1 cellular context compared by ENCODE assay signal in genomic region chr5:72030237-72030636, GRCh38.
TF ChIP-seq lines count a peak whose summit lies in the region.

No MANE protein-coding gene starts in this region.

TF ChIP-seq in HEK293, 187 proteins besides CTCF, POLR2A, EP300 and RAD21 (continued from another document):
- peak; percentile 92 for TF ChIP-seq ZNF513 (tag by site-specific recombination; IDR thresholded peaks at IDR 0.05)
- TF ChIP-seq ZNF529 (tag by site-specific recombination; IDR thresholded peaks at IDR 0.05; ENCODE audit: insufficient replicate concordance) = no peak
- no peak for TF ChIP-seq ZNF777 (tag by site-specific recombination; IDR thresholded peaks at IDR 0.05; ENCODE audit: borderline replicate concordance)
- no peak for TF ChIP-seq ZBTB6 (tag by site-specific recombination; IDR thresholded peaks at IDR 0.05)
- no peak for TF ChIP-seq PRDM1 (tag by site-specific recombination; IDR thresholded peaks at IDR 0.05)
- no peak for TF ChIP-seq ZBTB49 (tag by site-specific recombination; IDR thresholded peaks at IDR 0.05; ENCODE audit: low read depth)
- TF ChIP-seq ZBTB21 (tag by site-specific recombination; IDR thresholded peaks at IDR 0.05) = no peak
